In the genomic region with DNA sequence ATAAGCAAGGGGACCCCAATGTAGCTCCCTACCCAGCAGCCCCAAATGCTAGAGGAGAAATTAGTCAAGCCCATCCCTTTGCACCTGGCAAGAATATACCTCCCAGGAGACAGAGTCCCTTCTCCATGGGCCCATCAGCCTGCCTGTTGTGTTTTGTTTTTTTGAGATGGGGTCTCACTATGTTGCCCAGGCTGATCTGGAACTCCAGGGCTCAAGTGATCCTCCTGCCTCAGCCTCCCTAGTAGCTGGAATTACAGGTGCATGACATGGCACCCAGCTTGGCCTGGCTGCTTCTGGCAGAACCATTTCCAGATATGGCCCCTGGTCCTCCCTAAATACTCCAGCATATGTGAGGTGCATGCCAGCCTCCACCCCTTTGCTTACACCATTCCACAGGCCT, we compare ENCODE assay signal across 36 cellular contexts. TPM values are rescaled to one million over a fixed set of nuclear protein-coding genes. Genes with fewer than 3 reads are reported as not detected.
"Had no signal": no experiment of that assay in that cellular context is flagged by ENCODE, and none has a peak within 500 bp of the region (broad histone marks: within the 10 kb centered on the region; RNA-seq: fewer than 3 reads in every experiment).

No MANE protein-coding gene starts in this region.

- ATAC-seq: activated CD4-positive, alpha-beta T cell treated with anti-CD3 and anti-CD28 coated beads for 36 hours; activated CD4-positive, CD25-positive, alpha-beta regulatory T cell treated with anti-CD3 and anti-CD28 coated beads, Interleukin-2, amount 50 U/mL, for 24 hours; activated CD8-positive, alpha-beta memory T cell treated with anti-CD3 and anti-CD28 coated beads, Interleukin-2, amount 10 ng/mL, durations not matched to agents 7 days and 5 days; activated CD8-positive, alpha-beta T cell treated with anti-CD3 and anti-CD28 coated beads, Interleukin-2, amount 10 ng/mL, durations not matched to agents 7 days and 5 days; activated naive CD4-positive, alpha-beta T cell treated with anti-CD3 and anti-CD28 coated beads, Interleukin-2, amount 50 U/mL, for 72 hours; body of pancreas; T-cell; T-helper 17 cell had no signal

- DNase-seq: activated CD4-positive, alpha-beta memory T cell treated with anti-CD3 and anti-CD28 coated beads, Interleukin-2, amount 10 ng/mL, durations not matched to agents 7 days and 5 days; activated CD4-positive, alpha-beta T cell treated with anti-CD3 and anti-CD28 coated beads for 1 hour; activated CD4-positive, alpha-beta T cell treated with anti-CD3 and anti-CD28 coated beads for 36 hours; activated CD4-positive, alpha-beta T cell treated with anti-CD3 and anti-CD28 coated beads for 48 hours; activated CD4-positive, alpha-beta T cell treated with anti-CD3 and anti-CD28 coated beads, Interleukin-2, amount 10 ng/mL, durations not matched to agents 7 days and 5 days; activated CD4-positive, alpha-beta T cell treated with anti-CD3 and anti-CD28 coated beads, Interleukin-2, amount 50 U/mL, for 48 hours; activated CD4-positive, CD25-positive, alpha-beta regulatory T cell; activated CD8-positive, alpha-beta memory T cell treated with anti-CD3 and anti-CD28 coated beads for 24 hours; activated CD8-positive, alpha-beta memory T cell treated with anti-CD3 and anti-CD28 coated beads, Interleukin-2, amount 10 ng/mL, durations not matched to agents 7 days and 5 days; activated CD8-positive, alpha-beta memory T cell treated with anti-CD3 and anti-CD28 coated beads, Interleukin-2, amount 50 U/mL, for 48 hours; activated CD8-positive, alpha-beta T cell treated with anti-CD3 and anti-CD28 coated beads, Interleukin-2, amount 10 ng/mL, durations not matched to agents 7 days and 5 days; activated effector memory CD4-positive, alpha-beta T cell treated with Interleukin-2 at 50 U/mL for 16 hours; activated gamma-delta T cell; activated naive CD4-positive, alpha-beta T cell; activated naive CD4-positive, alpha-beta T cell treated with anti-CD3 and anti-CD28 coated beads for 36 hours; activated naive CD4-positive, alpha-beta T cell treated with anti-CD3 and anti-CD28 coated beads, Interleukin-2, amount 50 U/mL, for 16 hours; activated naive CD8-positive, alpha-beta T cell treated with anti-CD3 and anti-CD28 coated beads for 36 hours; activated T-cell treated with anti-CD3 and anti-CD28 coated beads, Interleukin-2, amount 50 U/mL, for 24 hours; activated T-cell treated with anti-CD3 and anti-CD28 coated beads, Interleukin-2, amount 50 U/mL, for 48 hours; adrenal gland; amniotic stem cell; aorta; central memory CD4-positive, alpha-beta T cell; T-cell; T-helper 17 cell; T-helper 9 cell had no signal

- H3K27me3 ChIP-seq: adrenal gland, body of pancreas, cardiac muscle cell had no signal

- H3K9me3 ChIP-seq: adrenal gland, body of pancreas had no signal

- H3K27me3 Mint-ChIP-seq: activated CD4-positive, alpha-beta memory T cell treated with anti-CD3 and anti-CD28 coated beads, Interleukin-2, amount 10 ng/mL, durations not matched to agents 7 days and 5 days; activated CD4-positive, alpha-beta T cell treated with anti-CD3 and anti-CD28 coated beads for 36 hours; activated CD4-positive, alpha-beta T cell treated with anti-CD3 and anti-CD28 coated beads, Interleukin-2, amount 10 ng/mL, durations not matched to agents 7 days and 5 days; activated naive CD8-positive, alpha-beta T cell treated with anti-CD3 and anti-CD28 coated beads for 36 hours; activated T-cell treated with anti-CD3 and anti-CD28 coated beads, Interleukin-2, amount 50 U/mL, for 24 hours had no signal

- H3K4me1 Mint-ChIP-seq: activated CD4-positive, alpha-beta memory T cell treated with anti-CD3 and anti-CD28 coated beads, Interleukin-2, amount 10 ng/mL, durations not matched to agents 7 days and 5 days; activated CD4-positive, alpha-beta T cell treated with anti-CD3 and anti-CD28 coated beads for 36 hours; activated CD4-positive, alpha-beta T cell treated with anti-CD3 and anti-CD28 coated beads, Interleukin-2, amount 10 ng/mL, durations not matched to agents 7 days and 5 days; activated CD8-positive, alpha-beta memory T cell treated with anti-CD3 and anti-CD28 coated beads, Interleukin-2, amount 10 ng/mL, durations not matched to agents 7 days and 5 days; activated naive CD8-positive, alpha-beta T cell treated with anti-CD3 and anti-CD28 coated beads for 36 hours; T-cell had no signal

- H3K4me3 Mint-ChIP-seq: activated CD4-positive, alpha-beta memory T cell treated with anti-CD3 and anti-CD28 coated beads, Interleukin-2, amount 10 ng/mL, durations not matched to agents 7 days and 5 days; activated CD4-positive, alpha-beta T cell treated with anti-CD3 and anti-CD28 coated beads for 36 hours; activated CD4-positive, alpha-beta T cell treated with anti-CD3 and anti-CD28 coated beads, Interleukin-2, amount 10 ng/mL, durations not matched to agents 7 days and 5 days; activated CD8-positive, alpha-beta memory T cell treated with anti-CD3 and anti-CD28 coated beads, Interleukin-2, amount 10 ng/mL, durations not matched to agents 7 days and 5 days; activated CD8-positive, alpha-beta T cell treated with anti-CD3 and anti-CD28 coated beads, Interleukin-2, amount 10 ng/mL, durations not matched to agents 7 days and 5 days; activated naive CD4-positive, alpha-beta T cell treated with anti-CD3 and anti-CD28 coated beads for 36 hours; activated naive CD8-positive, alpha-beta T cell treated with anti-CD3 and anti-CD28 coated beads for 36 hours; activated T-cell treated with anti-CD3 and anti-CD28 coated beads, Interleukin-2, amount 50 U/mL, for 24 hours; T-cell; T-helper 17 cell; T-helper 2 cell treated with Interferon-gamma antibody and Interleukin-4, amounts not matched to agents 5 μg/mL and 100 μg/mL, for 36 hours had no signal

- H3K27ac Mint-ChIP-seq: activated CD4-positive, alpha-beta memory T cell treated with anti-CD3 and anti-CD28 coated beads, Interleukin-2, amount 10 ng/mL, durations not matched to agents 7 days and 5 days; activated CD4-positive, alpha-beta T cell treated with anti-CD3 and anti-CD28 coated beads for 36 hours; activated CD4-positive, alpha-beta T cell treated with anti-CD3 and anti-CD28 coated beads, Interleukin-2, amount 10 ng/mL, durations not matched to agents 7 days and 5 days; activated CD8-positive, alpha-beta memory T cell treated with anti-CD3 and anti-CD28 coated beads, Interleukin-2, amount 10 ng/mL, durations not matched to agents 7 days and 5 days; activated CD8-positive, alpha-beta T cell treated with anti-CD3 and anti-CD28 coated beads, Interleukin-2, amount 10 ng/mL, durations not matched to agents 7 days and 5 days; activated naive CD4-positive, alpha-beta T cell treated with anti-CD3 and anti-CD28 coated beads for 36 hours; activated naive CD4-positive, alpha-beta T cell treated with anti-CD3 and anti-CD28 coated beads, Interleukin-2, amount 50 U/mL, for 72 hours; activated naive CD8-positive, alpha-beta T cell treated with anti-CD3 and anti-CD28 coated beads for 36 hours; activated T-cell treated with anti-CD3 and anti-CD28 coated beads, Interleukin-2, amount 50 U/mL, for 24 hours; activated T-helper 2 cell treated with anti-CD3 and anti-CD28 coated beads, Interferon-gamma antibody, Interleukin-2, Interleukin-4, amounts not matched to agents 10 μg/mL and 5 μg/mL and 100 μg/mL, durations not matched to agents 14 hours and 24 hours and 36 hours; T-cell; T-helper 2 cell treated with Interferon-gamma antibody and Interleukin-4, amounts not matched to agents 5 μg/mL and 100 μg/mL, for 36 hours had no signal

- H3K4me3 ChIP-seq: adrenal gland, body of pancreas, cardiac muscle cell had no signal

- H3K4me1 ChIP-seq: adrenal gland, body of pancreas had no signal

- H3K36me3 ChIP-seq: adrenal gland, cardiac muscle cell had no signal

- H3K9me3 Mint-ChIP-seq: activated CD4-positive, alpha-beta memory T cell treated with anti-CD3 and anti-CD28 coated beads, Interleukin-2, amount 10 ng/mL, durations not matched to agents 7 days and 5 days; activated CD4-positive, alpha-beta T cell treated with anti-CD3 and anti-CD28 coated beads, Interleukin-2, amount 10 ng/mL, durations not matched to agents 7 days and 5 days; activated naive CD4-positive, alpha-beta T cell treated with anti-CD3 and anti-CD28 coated beads for 36 hours; activated naive CD4-positive, alpha-beta T cell treated with anti-CD3 and anti-CD28 coated beads, Interleukin-2, amount 50 U/mL, for 72 hours; activated naive CD8-positive, alpha-beta T cell treated with anti-CD3 and anti-CD28 coated beads for 36 hours; activated T-cell treated with anti-CD3 and anti-CD28 coated beads, Interleukin-2, amount 50 U/mL, for 24 hours; activated T-helper 2 cell treated with anti-CD3 and anti-CD28 coated beads, Interferon-gamma antibody, Interleukin-2, Interleukin-4, amounts not matched to agents 10 μg/mL and 5 μg/mL and 100 μg/mL, durations not matched to agents 14 hours and 24 hours and 36 hours; T-cell; T-helper 2 cell treated with Interferon-gamma antibody and Interleukin-4, amounts not matched to agents 5 μg/mL and 100 μg/mL, for 36 hours had no signal

- H3K27ac ChIP-seq: adrenal gland, body of pancreas, cardiac muscle cell, VCaP had no signal

- H3K36me3 Mint-ChIP-seq: activated CD8-positive, alpha-beta memory T cell treated with anti-CD3 and anti-CD28 coated beads, Interleukin-2, amount 10 ng/mL, durations not matched to agents 7 days and 5 days; activated naive CD4-positive, alpha-beta T cell treated with anti-CD3 and anti-CD28 coated beads, Interleukin-2, amount 50 U/mL, for 72 hours; activated naive CD8-positive, alpha-beta T cell treated with anti-CD3 and anti-CD28 coated beads for 36 hours; T-cell had no signal

- FAIRE-seq: astrocyte, bronchial epithelial cell, TTC549 had no signal

RNA-seq across cellular contexts. Expression of a gene that starts 22.1 kb away (rescaled TPM):
- polyA plus RNA-seq: cardiac muscle cell had no signal
